16 cellular contexts compared by ENCODE assay signal in genomic region chr3:62097121-62097520, GRCh38.
DNase-seq lines count a peak whose midpoint lies in the region; ATAC-seq and TF ChIP-seq lines count a peak whose summit lies in the region.
"Had no signal": no experiment of that assay in that cellular context is flagged by ENCODE, and none has a peak within 500 bp of the region (broad histone marks: within the 10 kb centered on the region; RNA-seq: fewer than 3 reads in every experiment).

No MANE protein-coding gene starts in this region.

- no peak for TF ChIP-seq POLR2A in esophagus muscularis mucosa (IDR thresholded peaks at IDR 0.05; ENCODE audit: low read depth)
- TF ChIP-seq POLR2A in gastrocnemius medialis (IDR thresholded peaks at IDR 0.05), result peak in 1 of 2 donors; percentile 39

- in situ Hi-C loops in gastrocnemius medialis (cut with MboI; ENCODE audit: low sequenced_read_pairs in 4 of 4), result loop anchor here in 1 of 4 donors (10.0 kb wide), 1 partner anchor 68 kb away; no protein-coding TSS in a partner anchor

- H3K4me3 ChIP-seq in esophagus muscularis mucosa (no peak overlapping the region), left ventricle myocardium inferior (peak overlapping the region; percentile 22), gastrocnemius medialis (peak overlapping the region in 3 of 4 donors; percentile 21 to 29 (median 27)), upper lobe of right lung (no peak overlapping the region)

- no peak for TF ChIP-seq EP300 in esophagus muscularis mucosa (IDR thresholded peaks at IDR 0.05)

- H3K27me3 ChIP-seq in esophagus muscularis mucosa (no peaks in the 10 kb centered on the region), left ventricle myocardium inferior (ENCODE audit: low read depth) (no peaks in the 10 kb centered on the region), gastrocnemius medialis (no peaks in the 10 kb centered on the region), upper lobe of right lung (no peaks in the 10 kb centered on the region)

- intact Hi-C loops in esophagus muscularis mucosa (cut with DNase I) (no loop called here), left ventricle myocardium inferior (cut with micrococcal nuclease) (no loop called here), gastrocnemius medialis (cut with DNase I; ENCODE audit: low total_unique reads) (loop anchor here (2.0 to 5.0 kb wide), 4 partner anchors 32 to 535 kb away; partner anchors contain the start of gene PTPRG), upper lobe of right lung (cut with DNase I) (no loop called here)

- TF ChIP-seq CTCF in esophagus muscularis mucosa (IDR thresholded peaks at IDR 0.05) (no peak), left ventricle myocardium inferior (IDR thresholded peaks at IDR 0.05; ENCODE audit: borderline replicate concordance) (no peak), gastrocnemius medialis (IDR thresholded peaks at IDR 0.05 in 4 of 5, conservative IDR thresholded peaks at IDR 0.05 in 1 of 5) (no peak), upper lobe of right lung (IDR thresholded peaks at IDR 0.05) (no peak)

- DNase-seq in esophagus muscularis mucosa (ENCODE audit: extremely low spot score) (no peak), left ventricle myocardium inferior (no peak), gastrocnemius medialis (peak; percentile 76 to 80), upper lobe of right lung (no peak), amygdala (lab: John Stamatoyannopoulos, UW) (no peak), GM19238 (ENCODE audit: insufficient read length, low spot score) (no peak), globus pallidus (ENCODE audit: low spot score) (no peak)
- DNase-seq: CD8-positive, alpha-beta T cell; GF-D8; H7; Karpas-422; NCI-H187 treated with DMSO at 0.1 percent for 48 hours; NCI-H2171; SHP77 treated with DMSO at 0.1 percent for 48 hours had no signal

- H3K4me1 ChIP-seq in esophagus muscularis mucosa (peaks cover 6 to 30% (median 23%) of the 10 kb centered on the region in 4 donors), left ventricle myocardium inferior (peaks cover 70% of the 10 kb centered on the region), gastrocnemius medialis (peaks cover 52 to 68% of the 10 kb centered on the region in 2 donors), upper lobe of right lung (peaks cover 5% of the 10 kb centered on the region)

- H3K27ac ChIP-seq in esophagus muscularis mucosa (replicated peaks in 1 of 4) (peak overlapping the region; percentile 14 to 60 (median 39)), left ventricle myocardium inferior (replicated peaks) (peak overlapping the region; percentile 89), gastrocnemius medialis (peak overlapping the region; percentile 87 to 95 (median 90)), upper lobe of right lung (peak overlapping the region; percentile 25)

- H3K9me3 ChIP-seq in esophagus muscularis mucosa, result no peaks in the 10 kb centered on the region
- no peaks in the 10 kb centered on the region for H3K9me3 ChIP-seq in left ventricle myocardium inferior (replicated peaks)
- no peaks in the 10 kb centered on the region for H3K9me3 ChIP-seq in gastrocnemius medialis
- no peaks in the 10 kb centered on the region for H3K9me3 ChIP-seq in upper lobe of right lung

- WGBS in esophagus muscularis mucosa, result 87% methylated on average over 9 of the region's 9 CpGs

- ATAC-seq in gastrocnemius medialis (peak; percentile 87 to 88), upper lobe of right lung (no peak), HG03469 (IDR thresholded peaks at IDR 0.05; ENCODE audit: unreplicated experiment) (no peak)
- ATAC-seq: CD8-positive, alpha-beta T cell; Panc1 had no signal

- H3K36me3 ChIP-seq in esophagus muscularis mucosa (no peaks in the 10 kb centered on the region), left ventricle myocardium inferior (no peaks in the 10 kb centered on the region), gastrocnemius medialis (no peaks in the 10 kb centered on the region), upper lobe of right lung (no peaks in the 10 kb centered on the region)

Comparison
In these comparisons a context has a peak if more than half of its experiments do, and no peak if none do; other contexts are left out.
1. DNase-seq: peak in gastrocnemius medialis (2 of 2); none in esophagus muscularis mucosa (single experiment), left ventricle myocardium inferior (single experiment), upper lobe of right lung (single experiment), amygdala (0 of 56), GM19238 (single experiment) and globus pallidus (single experiment).
2. H3K27ac ChIP-seq: peak in every context shown above with its lines; median percentile 90 in gastrocnemius medialis; 89 in left ventricle myocardium inferior; 39 in esophagus muscularis mucosa; 25 in upper lobe of right lung.
3. H3K4me3 ChIP-seq: peak in left ventricle myocardium inferior (single experiment) and gastrocnemius medialis (3 of 4); none in esophagus muscularis mucosa (0 of 4) and upper lobe of right lung (single experiment).
4. ATAC-seq: peak in gastrocnemius medialis (2 of 2); none in upper lobe of right lung (single experiment) and HG03469 (single experiment).